ENCODE assay signal across 13 cellular contexts in the genomic region with DNA sequence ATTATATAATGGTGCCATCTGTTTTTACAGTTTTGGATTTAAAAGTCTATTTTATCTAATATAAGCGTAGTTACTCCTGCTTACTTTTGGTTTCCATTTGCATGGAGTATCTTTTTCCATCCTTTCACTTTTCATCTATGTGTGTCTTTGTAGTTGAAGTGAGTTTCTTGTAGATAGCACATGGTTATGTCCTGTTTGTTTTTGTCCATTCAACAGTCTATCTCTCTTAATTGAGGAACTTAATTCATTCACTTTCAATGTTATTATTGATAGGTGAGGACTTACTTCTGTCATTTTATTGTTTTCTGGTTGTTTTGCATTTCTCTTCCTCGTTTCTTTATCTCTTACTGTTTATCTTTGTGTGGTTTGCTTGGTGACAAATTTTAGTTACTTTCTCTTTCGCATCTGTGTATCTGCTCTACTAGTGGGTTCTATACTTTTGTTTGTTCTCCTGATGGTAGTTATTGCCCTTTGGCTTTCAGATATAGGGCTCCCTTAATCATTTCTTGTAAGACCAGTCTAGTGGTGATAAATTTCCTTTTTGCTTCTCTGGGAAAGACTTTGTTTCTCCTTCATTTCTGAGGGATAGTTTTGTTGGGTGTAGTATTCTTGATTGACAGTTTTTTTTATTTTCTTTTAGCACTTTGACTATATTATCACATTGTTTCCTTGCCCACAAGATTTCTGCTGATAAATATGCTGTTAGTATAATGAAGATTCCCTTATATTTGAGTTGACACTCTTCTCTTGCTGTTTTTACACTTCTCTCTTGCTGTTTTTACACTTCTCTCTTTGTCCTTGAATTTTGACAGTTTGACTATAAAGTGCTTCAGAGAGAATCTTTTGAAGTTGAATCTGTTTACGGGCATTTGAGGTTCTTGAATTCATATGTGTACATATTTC. TPM values are rescaled to one million over a fixed set of nuclear protein-coding genes. Genes with fewer than 3 reads are reported as not detected.
DNase-seq lines count a peak whose midpoint lies in the region; ATAC-seq and TF ChIP-seq lines count a peak whose summit lies in the region.
"Had no signal": no experiment of that assay in that cellular context is flagged by ENCODE, and none has a peak within 500 bp of the region (broad histone marks: within the 10 kb centered on the region; RNA-seq: fewer than 3 reads in every experiment).

No MANE protein-coding gene starts in this region.

- no peaks in the 10 kb centered on the region for H4K20me1 ChIP-seq in GM23338 (replicated peaks; ENCODE audit: insufficient read depth)

- H2AFZ ChIP-seq in GM23338 = no peak overlapping the region

- CTCF ChIA-PET in activated CD8-positive, alpha-beta memory T cell treated with anti-CD3 and anti-CD28 coated beads, Interleukin-2, amount 10 ng/mL, durations not matched to agents 7 days and 5 days (lab: Charles Lee) = interaction anchor here (1.0 kb wide), 1 partner anchor 113 kb away, joined by 3 read pairs; no protein-coding TSS in a partner anchor

- H3K9me2 ChIP-seq in GM23338 (ENCODE audit: insufficient read depth) = no peaks in the 10 kb centered on the region

- no peaks in the 10 kb centered on the region for H3K27me3 ChIP-seq in GM23338 (ENCODE audit: insufficient read depth)
- no peaks in the 10 kb centered on the region for H3K27me3 ChIP-seq in stomach
- H3K27me3 ChIP-seq: upper lobe of left lung had no signal

- no peaks in the 10 kb centered on the region for H3K9me3 ChIP-seq in stomach
- H3K9me3 ChIP-seq: upper lobe of left lung had no signal

- peak overlapping the region; percentile 61 for H3K4me3 Mint-ChIP-seq in activated CD8-positive, alpha-beta memory T cell treated with anti-CD3 and anti-CD28 coated beads, Interleukin-2, amount 10 ng/mL, durations not matched to agents 7 days and 5 days
- H3K4me3 Mint-ChIP-seq in stimulated activated memory B cell treated with anti-CD40 and anti-IgM and Interleukin-4, amounts not matched to agents 10 μg/mL and 1 μg/mL and 100 μg/mL, for 72 hours = peak overlapping the region; percentile 1
- no peak overlapping the region for H3K4me3 Mint-ChIP-seq in GM23338

- 38 to 52% (median 41%) methylated on average over 4 of the region's 4 CpGs for WGBS in stomach, 5 donors

- H3K79me2 ChIP-seq in GM23338 (replicated peaks; ENCODE audit: insufficient read depth) = no peaks in the 10 kb centered on the region

- H3K4me1 ChIP-seq in GM23338 (ENCODE audit: insufficient read depth) (no peaks in the 10 kb centered on the region), stomach (peaks cover 0 to 6% (median 0%) of the 10 kb centered on the region in 4 donors)
- H3K4me1 ChIP-seq: upper lobe of left lung had no signal

- H3K27ac ChIP-seq in GM23338 (ENCODE audit: low read depth) (no peak overlapping the region), stomach (peak overlapping the region in 1 of 5 donors; percentile 29)
- H3K27ac ChIP-seq: epithelial cell of prostate, upper lobe of left lung had no signal

- peaks cover 2% of the 10 kb centered on the region for H3K27me3 Mint-ChIP-seq in activated CD8-positive, alpha-beta memory T cell treated with anti-CD3 and anti-CD28 coated beads, Interleukin-2, amount 10 ng/mL, durations not matched to agents 7 days and 5 days
- H3K27me3 Mint-ChIP-seq in stimulated activated memory B cell treated with anti-CD40 and anti-IgM and Interleukin-4, amounts not matched to agents 10 μg/mL and 1 μg/mL and 100 μg/mL, for 72 hours = peaks cover 24% of the 10 kb centered on the region
- no peaks in the 10 kb centered on the region for H3K27me3 Mint-ChIP-seq in GM23338 (ENCODE audit: insufficient read depth, low read depth, poor library complexity)

- H3F3A ChIP-seq in GM23338 (replicated peaks; ENCODE audit: low read depth) = no peaks in the 10 kb centered on the region

- DNase-seq in activated CD8-positive, alpha-beta memory T cell treated with anti-CD3 and anti-CD28 coated beads, Interleukin-2, amount 10 ng/mL, durations not matched to agents 7 days and 5 days = no peak
- DNase-seq in activated CD8-positive, alpha-beta memory T cell treated with anti-CD3 and anti-CD28 coated beads, Interleukin-2, amount 50 U/mL, for 4 hours = no peak
- DNase-seq in Jurkat, Clone E6-1 (ENCODE audit: low read depth, low spot score) = peak; percentile 41
- DNase-seq in hippocampal formation (lab: John Stamatoyannopoulos, UW) = no peak
- no peak for DNase-seq in GM23338 (ENCODE audit: low spot score)
- DNase-seq in stomach = no peak
- DNase-seq: upper lobe of left lung had no signal

- ATAC-seq in activated CD8-positive, alpha-beta memory T cell treated with anti-CD3 and anti-CD28 coated beads, Interleukin-2, amount 10 ng/mL, durations not matched to agents 7 days and 5 days = peak; percentile 89
- ATAC-seq in HG02571 (IDR thresholded peaks at IDR 0.05; ENCODE audit: unreplicated experiment) = peak; percentile 87
- ATAC-seq in stimulated activated memory B cell treated with anti-CD40 and anti-IgM and Interleukin-4, amounts not matched to agents 10 μg/mL and 1 μg/mL and 100 μg/mL, for 72 hours = no peak
- no peak for ATAC-seq in GM23338
- ATAC-seq: Right ventricle myocardium inferior had no signal

- intact Hi-C loops in stomach (cut with DNase I; ENCODE audit: low total_unique reads) = no loop called here

- TF ChIP-seq POLR2A in stomach (IDR thresholded peaks at IDR 0.05) = no peak

- peaks cover 3% of the 10 kb centered on the region for H3K9me3 Mint-ChIP-seq in activated CD8-positive, alpha-beta memory T cell treated with anti-CD3 and anti-CD28 coated beads, Interleukin-2, amount 10 ng/mL, durations not matched to agents 7 days and 5 days (ENCODE audit: low read depth)
- peaks cover 6% of the 10 kb centered on the region for H3K9me3 Mint-ChIP-seq in stimulated activated memory B cell treated with anti-CD40 and anti-IgM and Interleukin-4, amounts not matched to agents 10 μg/mL and 1 μg/mL and 100 μg/mL, for 72 hours
- H3K9me3 Mint-ChIP-seq in GM23338 = peaks cover 12% of the 10 kb centered on the region

- H3K4me2 ChIP-seq in GM23338 = no peak overlapping the region
- H3K4me2 ChIP-seq: smooth muscle cell had no signal

- no peak for TF ChIP-seq EP300 in stomach (IDR thresholded peaks at IDR 0.05)

- TF ChIP-seq CTCF in GM23338 (conservative IDR thresholded peaks at IDR 0.05; ENCODE audit: low read depth in 2 of 2) (no peak), stomach (IDR thresholded peaks at IDR 0.05) (no peak)

- H3K36me3 ChIP-seq in GM23338 (ENCODE audit: insufficient read depth) = no peaks in the 10 kb centered on the region
- no peaks in the 10 kb centered on the region for H3K36me3 ChIP-seq in stomach
- H3K36me3 ChIP-seq: upper lobe of left lung had no signal

- H3K27ac Mint-ChIP-seq in activated CD8-positive, alpha-beta memory T cell treated with anti-CD3 and anti-CD28 coated beads, Interleukin-2, amount 10 ng/mL, durations not matched to agents 7 days and 5 days = peak overlapping the region; percentile 71
- no peak overlapping the region for H3K27ac Mint-ChIP-seq in stimulated activated memory B cell treated with anti-CD40 and anti-IgM and Interleukin-4, amounts not matched to agents 10 μg/mL and 1 μg/mL and 100 μg/mL, for 72 hours
- H3K27ac Mint-ChIP-seq in GM23338 = no peak overlapping the region

- peaks cover 24% of the 10 kb centered on the region for H3K4me1 Mint-ChIP-seq in activated CD8-positive, alpha-beta memory T cell treated with anti-CD3 and anti-CD28 coated beads, Interleukin-2, amount 10 ng/mL, durations not matched to agents 7 days and 5 days
- peaks cover 7% of the 10 kb centered on the region for H3K4me1 Mint-ChIP-seq in stimulated activated memory B cell treated with anti-CD40 and anti-IgM and Interleukin-4, amounts not matched to agents 10 μg/mL and 1 μg/mL and 100 μg/mL, for 72 hours
- peaks cover 3% of the 10 kb centered on the region; the same call in 1 of the 3 replicates for H3K4me1 Mint-ChIP-seq in GM23338

- peaks cover 15% of the 10 kb centered on the region for H3K36me3 Mint-ChIP-seq in activated CD8-positive, alpha-beta memory T cell treated with anti-CD3 and anti-CD28 coated beads, Interleukin-2, amount 10 ng/mL, durations not matched to agents 7 days and 5 days
- H3K36me3 Mint-ChIP-seq in stimulated activated memory B cell treated with anti-CD40 and anti-IgM and Interleukin-4, amounts not matched to agents 10 μg/mL and 1 μg/mL and 100 μg/mL, for 72 hours = no peaks in the 10 kb centered on the region
- peaks cover 4% of the 10 kb centered on the region; the same call in 2 of the 3 replicates for H3K36me3 Mint-ChIP-seq in GM23338 (ENCODE audit: low read depth)

- no peak overlapping the region for H3K4me3 ChIP-seq in Jurkat, Clone E6-1 (ENCODE audit: low read length)
- H3K4me3 ChIP-seq in GM23338 = no peak overlapping the region
- no peak overlapping the region for H3K4me3 ChIP-seq in stomach
- H3K4me3 ChIP-seq: smooth muscle cell, upper lobe of left lung had no signal

RNA-seq across cellular contexts. Expression of a gene that starts 9.0 kb away (rescaled TPM):
- total RNA-seq in activated CD8-positive, alpha-beta memory T cell treated with anti-CD3 and anti-CD28 coated beads, Interleukin-2, amount 10 ng/mL, durations not matched to agents 7 days and 5 days = under 1 TPM; 0.32 to 0.40 TPM
- polyA plus RNA-seq in Jurkat, Clone E6-1 (2012; ENCODE audit: insufficient read depth, insufficient read length) = 0.17 TPM
- 1.1 and 1.4 TPM in 2 replicates for total RNA-seq in GM23338 (2014; rRNA removed; shearing (Covaris generic))
- polyA plus RNA-seq in GM23338 (2016; fragmentation: Nextera tagmentation; extraction: Ambion mirVana) (0.26 and 0.89 TPM in 2 replicates), stomach (under 1 TPM; 0.23 to 0.56 (median 0.31) TPM)
- 1 to 10 TPM in 1 of 5 donors, under 1 TPM in 2, not detected in 2; 0.29 to 5.0 (median 0.89) TPM for total RNA-seq in stomach

RNA-seq across cellular contexts. Expression of a gene that starts 35.5 kb away (rescaled TPM):
- 1 to 10 TPM; 1.1 to 2.0 TPM for total RNA-seq in activated CD8-positive, alpha-beta memory T cell treated with anti-CD3 and anti-CD28 coated beads, Interleukin-2, amount 10 ng/mL, durations not matched to agents 7 days and 5 days
- not detected for polyA plus RNA-seq in Jurkat, Clone E6-1 (2012; ENCODE audit: insufficient read depth, insufficient read length)
- 17.1 and 19.8 TPM in 2 replicates for total RNA-seq in GM23338 (2014; rRNA removed; shearing (Covaris generic))
- polyA plus RNA-seq in GM23338 (2016; fragmentation: Nextera tagmentation; extraction: Ambion mirVana) (36.5 and 39.1 TPM in 2 replicates), stomach (10 to 100 TPM; 23.5 to 33.5 (median 31.3) TPM)
- 10 to 100 TPM; 14.9 to 95.0 (median 28.6) TPM for total RNA-seq in stomach

RNA-seq across cellular contexts. Expression of a gene that starts 39.3 kb away (rescaled TPM):
- not detected for total RNA-seq in activated CD8-positive, alpha-beta memory T cell treated with anti-CD3 and anti-CD28 coated beads, Interleukin-2, amount 10 ng/mL, durations not matched to agents 7 days and 5 days
- not detected for polyA plus RNA-seq in Jurkat, Clone E6-1 (2012; ENCODE audit: insufficient read depth, insufficient read length)
- total RNA-seq in GM23338 (2014; rRNA removed; shearing (Covaris generic)) = not detected in 2 replicates
- polyA plus RNA-seq in GM23338 (2016; fragmentation: Nextera tagmentation; extraction: Ambion mirVana) (not detected in 2 replicates), stomach (not detected)
- 10 to 100 TPM in 1 of 5 donors, under 1 TPM in 1, not detected in 3; 0.37 to 17.9 TPM for total RNA-seq in stomach
- total RNA-seq: lung microvascular endothelial cell, Right ventricle myocardium inferior, smooth muscle cell, upper lobe of left lung had no signal
- polyA plus RNA-seq: smooth muscle cell had no signal

RNA-seq across cellular contexts. Expression of a gene that starts 48.7 kb away (rescaled TPM):
- 10 to 100 TPM in 1 of 2 experiments, 1 to 10 TPM in 1; 9.1 to 10.9 TPM for total RNA-seq in activated CD8-positive, alpha-beta memory T cell treated with anti-CD3 and anti-CD28 coated beads, Interleukin-2, amount 10 ng/mL, durations not matched to agents 7 days and 5 days
- polyA plus RNA-seq in Jurkat, Clone E6-1 (2012; ENCODE audit: insufficient read depth, insufficient read length) = 8.4 TPM
- 6.4 and 10.5 TPM in 2 replicates for total RNA-seq in GM23338 (2014; rRNA removed; shearing (Covaris generic))
- polyA plus RNA-seq in GM23338 (2016; fragmentation: Nextera tagmentation; extraction: Ambion mirVana) = 4.2 and 4.4 TPM in 2 replicates
- 10 to 100 TPM in 3 of 5 donors, 1 to 10 TPM in 2; 1.2 to 19.2 (median 11.4) TPM for total RNA-seq in stomach
- 1 to 10 TPM; 2.2 to 3.8 (median 2.3) TPM for polyA plus RNA-seq in stomach

Comparison
In these comparisons a context has a peak if more than half of its experiments do, and no peak if none do; other contexts are left out.
1. ATAC-seq: peak in activated CD8-positive, alpha-beta memory T cell treated with anti-CD3 and anti-CD28 coated beads, Interleukin-2, amount 10 ng/mL, durations not matched to agents 7 days and 5 days (single experiment) and HG02571 (single experiment); none in stimulated activated memory B cell treated with anti-CD40 and anti-IgM and Interleukin-4, amounts not matched to agents 10 μg/mL and 1 μg/mL and 100 μg/mL, for 72 hours (single experiment) and GM23338 (single experiment).